28 cellular contexts compared by ENCODE assay signal in genomic region chr20:61810709-61811565, GRCh38.
DNase-seq lines count a peak whose midpoint lies in the region; ATAC-seq, FAIRE-seq and TF ChIP-seq lines count a peak whose summit lies in the region.
"Had no signal": no experiment of that assay in that cellular context is flagged by ENCODE, and none has a peak within 500 bp of the region (broad histone marks: within the 10 kb centered on the region; RNA-seq: fewer than 3 reads in every experiment).

No MANE protein-coding gene starts in this region.

- TF ChIP-seq RAD21 in HepG2 (CRISPR knock-in tag; IDR thresholded peaks at IDR 0.05) = no peak

- in situ Hi-C loops in HepG2 (cut with HindIII; ENCODE audit: extremely low pct_ligation_motif_present, low pct_unique_long_range_greater_than_20kb) = no loop called here

- CTCF ChIA-PET in HepG2 (lab: Yijun Ruan, JAX; ENCODE audit: low intra/inter-chr PET ratio, low total read pairs) = no interaction called here

- no peaks in the 10 kb centered on the region for H3K4me1 Mint-ChIP-seq in activated T-cell treated with anti-CD3 and anti-CD28 coated beads, Interleukin-2, amount 50 U/mL, for 4 hours (ENCODE audit: low read depth)

- TF ChIP-seq EP300 in HepG2 (IDR thresholded peaks at IDR 0.05; ENCODE audit: low read depth in 2 of 2, low read length in 2 of 2) (no peak), HepG2 (CRISPR knock-in tag; IDR thresholded peaks at IDR 0.05; ENCODE audit: borderline replicate concordance) (no peak)

- H3K27ac ChIP-seq in HepG2 (ENCODE audit: extremely low read length, insufficient read depth, low read length) (no peak overlapping the region), spleen (no peak overlapping the region)
- H3K27ac ChIP-seq: A549, C4-2B, SK-N-MC had no signal

- H3K27me3 Mint-ChIP-seq in activated T-cell treated with anti-CD3 and anti-CD28 coated beads, Interleukin-2, amount 50 U/mL, for 4 hours (ENCODE audit: low read depth) = no peaks in the 10 kb centered on the region

- no peak for FAIRE-seq in HepG2 (lab: Jason Lieb, UNC)
- FAIRE-seq: A549, GM12891, HTR-8/SVneo had no signal

- H3K36me3 ChIP-seq in HepG2 (replicated peaks in 1 of 2; ENCODE audit: control insufficient read depth in 1 of 2, insufficient read depth in 2 of 2, low read length in 2 of 2) (no peaks in the 10 kb centered on the region), spleen (no peaks in the 10 kb centered on the region)
- H3K36me3 ChIP-seq: HAP-1, MG63 had no signal

- peaks cover 3% of the 10 kb centered on the region; the same call in 1 of the 2 replicates for H4K20me1 ChIP-seq in HepG2 (ENCODE audit: insufficient read depth, low read length)

- no TSS peak for BruUV-seq in HepG2 (replicated peaks; lab: Mats Ljungman, UMichigan)

- no peak overlapping the region for H3K9ac ChIP-seq in HepG2 (ENCODE audit: insufficient read depth, low read depth, low read length)

- no peak overlapping the region for H2AFZ ChIP-seq in HepG2 (ENCODE audit: low read length)
- H2AFZ ChIP-seq: GM23338 had no signal

- H3K79me2 ChIP-seq in HepG2 (ENCODE audit: insufficient read depth, low read length) = no peaks in the 10 kb centered on the region

- no peaks in the 10 kb centered on the region for H3K9me3 Mint-ChIP-seq in activated T-cell treated with anti-CD3 and anti-CD28 coated beads, Interleukin-2, amount 50 U/mL, for 4 hours
- H3K9me3 Mint-ChIP-seq: CD8-positive, alpha-beta T cell; GM23338; HFFc6 had no signal

- H3K4me1 ChIP-seq in HepG2 (ENCODE audit: insufficient read depth, low read length) (no peaks in the 10 kb centered on the region), spleen (no peaks in the 10 kb centered on the region)
- H3K4me1 ChIP-seq: A549, Caco-2, HAP-1 had no signal

- H3K27me3 ChIP-seq in HepG2 (ENCODE audit: control insufficient read depth in 1 of 2, insufficient read depth in 2 of 2, low read length in 2 of 2) (peaks cover 46 to 97% of the 10 kb centered on the region in 2 experiments), spleen (replicated peaks in 1 of 7) (peaks cover 0 to 3% (median 0%) of the 10 kb centered on the region in 7 donors)
- H3K27me3 ChIP-seq: MG63 had no signal

- H3K4me2 ChIP-seq in HepG2 (ENCODE audit: low read depth, low read length) = no peak overlapping the region
- H3K4me2 ChIP-seq: A549, GM23338 had no signal

- TF ChIP-seq POLR2A in HepG2 (IDR thresholded peaks at IDR 0.05; ENCODE audit: insufficient read depth in 1 of 2, low read depth in 2 of 2, low read length in 2 of 2) (no peak), spleen (IDR thresholded peaks at IDR 0.05) (no peak)

- intact Hi-C loops in Right ventricle myocardium superior (cut with DNase I) = no loop called here
- intact Hi-C loops in Right ventricle myocardium inferior (cut with DNase I) = no loop called here
- intact Hi-C loops in HepG2 (cut with micrococcal nuclease; ENCODE audit: unreplicated experiment) = no loop called here
- intact Hi-C loops in spleen (cut with DNase I; ENCODE audit: low total_unique reads) = no loop called here

- H3K4me3 Mint-ChIP-seq in activated T-cell treated with anti-CD3 and anti-CD28 coated beads, Interleukin-2, amount 50 U/mL, for 4 hours = no peak overlapping the region
- H3K4me3 Mint-ChIP-seq: CD8-positive, alpha-beta T cell; GM23338; HFFc6 had no signal

- ATAC-seq in Right ventricle myocardium superior (ENCODE audit: poor library complexity) (no peak), Right ventricle myocardium inferior (no peak), HepG2 (no peak)
- ATAC-seq in activated T-cell treated with anti-CD3 and anti-CD28 coated beads, Interleukin-2, amount 50 U/mL, for 4 hours = no peak
- ATAC-seq: A549; CD8-positive, alpha-beta T cell had no signal

- H3K9me3 ChIP-seq in HepG2 (ENCODE audit: low read length) (no peaks in the 10 kb centered on the region), spleen (no peaks in the 10 kb centered on the region)
- H3K9me3 ChIP-seq: A549, Caco-2, HAP-1, MG63 had no signal

- TF ChIP-seq CTCF in HepG2 (CRISPR knock-in tag; IDR thresholded peaks at IDR 0.05) (no peak), spleen (IDR thresholded peaks at IDR 0.05 in 8 of 11, conservative IDR thresholded peaks at IDR 0.05 in 3 of 11) (no peak)

- POLR2A ChIA-PET in HepG2 (lab: Yijun Ruan, JAX) = no interaction called here

- H3K4me3 ChIP-seq in Jurkat, Clone E6-1 (ENCODE audit: low read length) = no peak overlapping the region
- H3K4me3 ChIP-seq in HepG2 (replicated peaks in 1 of 3; ENCODE audit: insufficient read depth in 1 of 3, low read depth in 2 of 3, low read length in 3 of 3) (no peak overlapping the region), spleen (no peak overlapping the region)
- H3K4me3 ChIP-seq: A549, GM23338, HAP-1, MG63, SK-N-MC had no signal

- WGBS in HepG2 (ENCODE audit: low lambda C conversion rate) = 31% methylated on average over 24 of the region's 24 CpGs
- 81 to 88% (median 84%) methylated on average over 18 to 24 of the region's 24 CpGs for WGBS in spleen, 5 donors

- peak; percentile 30 for DNase-seq in Right ventricle myocardium superior
- DNase-seq in Right ventricle myocardium inferior (ENCODE audit: missing footprints) = no peak
- peak; percentile 50 for DNase-seq in Jurkat, Clone E6-1 (ENCODE audit: low read depth, low spot score)
- DNase-seq in HepG2 (ENCODE audit: low spot score) = no peak
- DNase-seq in spleen = peak; percentile 64
- no peak for DNase-seq in GM19238 (ENCODE audit: insufficient read length, low spot score)
- DNase-seq in activated T-cell treated with anti-CD3 and anti-CD28 coated beads, Interleukin-2, amount 50 U/mL, for 4 hours = no peak
- DNase-seq: AML-193; Caco-2; CD8-positive, alpha-beta T cell; EL; GDM1; HFFc6; KG1; MG63; NCI-H187; NCI-H2081 treated with DMSO at 0.1 percent for 48 hours; NCI-H446 treated with DMSO at 0.1 percent for 48 hours; NCI-H526; RPMI8226; SHP77 treated with DMSO at 0.1 percent for 48 hours had no signal

- H3K36me3 Mint-ChIP-seq in activated T-cell treated with anti-CD3 and anti-CD28 coated beads, Interleukin-2, amount 50 U/mL, for 4 hours (ENCODE audit: insufficient read depth) = no peaks in the 10 kb centered on the region
- H3K36me3 Mint-ChIP-seq: CD8-positive, alpha-beta T cell had no signal

TF ChIP-seq in HepG2, 621 proteins besides CTCF, POLR2A, EP300 and RAD21:
- peak; percentile 21; the same call in 1 of the 2 replicates for TF ChIP-seq EZH2 (conservative IDR thresholded peaks at IDR 0.05; ENCODE audit: low read depth, low read length)
- TF ChIP-seq HBP1 (CRISPR knock-in tag; IDR thresholded peaks at IDR 0.05; ENCODE audit: low read depth) = no peak
- TF ChIP-seq EED (CRISPR knock-in tag; IDR thresholded peaks at IDR 0.05) = no peak
- TF ChIP-seq ZNF678 (CRISPR knock-in tag; IDR thresholded peaks at IDR 0.05) = no peak
- TF ChIP-seq ZNF619 (CRISPR knock-in tag; IDR thresholded peaks at IDR 0.05) = no peak
- no peak for TF ChIP-seq HMG20B (CRISPR knock-in tag; conservative IDR thresholded peaks at IDR 0.05)

Comparison
In these comparisons a context has a peak if more than half of its experiments do, and no peak if none do; other contexts are left out.
1. DNase-seq: peak in Right ventricle myocardium superior (single experiment), Jurkat, Clone E6-1 (single experiment) and spleen (single experiment); none in Right ventricle myocardium inferior (single experiment), HepG2 (single experiment), GM19238 (single experiment) and activated T-cell treated with anti-CD3 and anti-CD28 coated beads, Interleukin-2, amount 50 U/mL, for 4 hours (single experiment).